Comparison of ENCODE assay signal across 8 cellular contexts in genomic region chr11:76235233-76236091, GRCh38. TPM values are rescaled to one million over a fixed set of nuclear protein-coding genes. Genes with fewer than 3 reads are reported as not detected.
A peak's percentile ranks its signal among the peaks of the same experiment; 100 is the strongest.
DNase-seq lines count a peak whose midpoint lies in the region; ATAC-seq and TF ChIP-seq lines count a peak whose summit lies in the region.

No MANE protein-coding gene starts in this region.

- H3K4me1 ChIP-seq in right cardiac atrium (ENCODE audit: control insufficient read depth, insufficient read depth, low read length) (no peaks in the 10 kb centered on the region), psoas muscle (peaks cover 3% of the 10 kb centered on the region), urinary bladder (ENCODE audit: insufficient read depth) (no peaks in the 10 kb centered on the region)

- TF ChIP-seq CTCF in psoas muscle (IDR thresholded peaks at IDR 0.05) = no peak

- DNase-seq in NCI-H1694 (lab: John Stamatoyannopoulos, UW) (peak; percentile 89), T-helper 17 cell (peak; percentile 69 to 87 (median 85)), anterior cingulate cortex (lab: John Stamatoyannopoulos, UW) (peak; percentile 62 to 96 (median 90)), right cardiac atrium (peak; percentile 90 to 96 (median 95)), psoas muscle (peak; percentile 86 to 94)

- ATAC-seq in GM18498 (IDR thresholded peaks at IDR 0.05; ENCODE audit: unreplicated experiment) (peak; percentile 70), HG02870 (IDR thresholded peaks at IDR 0.05; ENCODE audit: unreplicated experiment) (peak; percentile 48), T-helper 17 cell (peak; percentile 88), right cardiac atrium (peak; percentile 92 to 93), psoas muscle (peak; percentile 80 to 88 (median 86))

- under 1% methylated on average over 65 of the region's 65 CpGs for WGBS in right cardiac atrium
- 0% methylated on average over 63 to 65 of the region's 65 CpGs for WGBS in psoas muscle, 3 donors
- under 1% methylated on average over 65 of the region's 65 CpGs for WGBS in urinary bladder

- H3K4me1 Mint-ChIP-seq in T-helper 17 cell = peaks cover 34% of the 10 kb centered on the region

- H3K27me3 Mint-ChIP-seq in T-helper 17 cell = no peaks in the 10 kb centered on the region

- H3K27ac ChIP-seq in right cardiac atrium (ENCODE audit: low read length) = peak overlapping the region; percentile 66
- H3K27ac ChIP-seq in psoas muscle = peak overlapping the region; percentile 80
- H3K27ac ChIP-seq in urinary bladder (ENCODE audit: low read depth) = peak overlapping the region; percentile 75

- intact Hi-C loops in right cardiac atrium (cut with DNase I) = no loop called here
- intact Hi-C loops in psoas muscle (cut with DNase I) = loop anchor here in 1 of 2 donors (2.0 to 10.0 kb wide), 2 partner anchors 27 to 209 kb away; partner anchors contain the start of gene EMSY

- no peaks in the 10 kb centered on the region for H3K36me3 ChIP-seq in psoas muscle (ENCODE audit: insufficient read depth in 1 of 2, low read depth in 1 of 2)
- H3K36me3 ChIP-seq in urinary bladder (ENCODE audit: insufficient read depth) = no peaks in the 10 kb centered on the region

- H3K36me3 Mint-ChIP-seq in T-helper 17 cell (ENCODE audit: low read depth) = no peaks in the 10 kb centered on the region

- peak overlapping the region; percentile 49 for H3K4me3 ChIP-seq in right cardiac atrium (ENCODE audit: low read length)
- peak overlapping the region; percentile 78 for H3K4me3 ChIP-seq in psoas muscle
- peak overlapping the region; percentile 68 for H3K4me3 ChIP-seq in urinary bladder (ENCODE audit: low read depth, low read length)

- H3K27me3 ChIP-seq in right cardiac atrium (ENCODE audit: control insufficient read depth, insufficient read depth) (no peaks in the 10 kb centered on the region), psoas muscle (ENCODE audit: insufficient read depth in 3 of 3, low read length in 2 of 3) (no peaks in the 10 kb centered on the region)

- peak overlapping the region; percentile 91 for H3K4me3 Mint-ChIP-seq in T-helper 17 cell

- peak overlapping the region; percentile 93 for H3K27ac Mint-ChIP-seq in T-helper 17 cell

- no peaks in the 10 kb centered on the region for H3K9me3 ChIP-seq in T-helper 17 cell (ENCODE audit: control insufficient read depth, low read length, poor library complexity, severe bottlenecking)
- H3K9me3 ChIP-seq in right cardiac atrium (ENCODE audit: control insufficient read depth, low read length) = no peaks in the 10 kb centered on the region
- H3K9me3 ChIP-seq in psoas muscle = no peaks in the 10 kb centered on the region

RNA-seq across cellular contexts. Expression of gene WNT11, which starts 29.2 kb away (rescaled TPM):
- total RNA-seq in T-helper 17 cell = 1 to 10 TPM in 1 of 2 donors, under 1 TPM in 1; 0.57 to 2.1 TPM
- 1 to 10 TPM; 2.1 to 7.1 (median 3.3) TPM for total RNA-seq in right cardiac atrium
- polyA plus RNA-seq in right cardiac atrium = 2.9 TPM
- total RNA-seq in psoas muscle = 10 to 100 TPM in 1 of 4 donors, 1 to 10 TPM in 3; 6.4 to 13.0 (median 8.0) TPM
- polyA plus RNA-seq in psoas muscle = 1 to 10 TPM; 4.5 to 6.5 (median 4.8) TPM
- total RNA-seq in urinary bladder = 6.3 TPM
- polyA plus RNA-seq in urinary bladder = 18.9 TPM

Comparison
In these comparisons a context has a peak if more than half of its experiments do, and no peak if none do; other contexts are left out.
1. Peak in every context shown above with its lines: DNase-seq, ATAC-seq, H3K4me3 ChIP-seq and H3K27ac ChIP-seq.